In the genomic region with DNA sequence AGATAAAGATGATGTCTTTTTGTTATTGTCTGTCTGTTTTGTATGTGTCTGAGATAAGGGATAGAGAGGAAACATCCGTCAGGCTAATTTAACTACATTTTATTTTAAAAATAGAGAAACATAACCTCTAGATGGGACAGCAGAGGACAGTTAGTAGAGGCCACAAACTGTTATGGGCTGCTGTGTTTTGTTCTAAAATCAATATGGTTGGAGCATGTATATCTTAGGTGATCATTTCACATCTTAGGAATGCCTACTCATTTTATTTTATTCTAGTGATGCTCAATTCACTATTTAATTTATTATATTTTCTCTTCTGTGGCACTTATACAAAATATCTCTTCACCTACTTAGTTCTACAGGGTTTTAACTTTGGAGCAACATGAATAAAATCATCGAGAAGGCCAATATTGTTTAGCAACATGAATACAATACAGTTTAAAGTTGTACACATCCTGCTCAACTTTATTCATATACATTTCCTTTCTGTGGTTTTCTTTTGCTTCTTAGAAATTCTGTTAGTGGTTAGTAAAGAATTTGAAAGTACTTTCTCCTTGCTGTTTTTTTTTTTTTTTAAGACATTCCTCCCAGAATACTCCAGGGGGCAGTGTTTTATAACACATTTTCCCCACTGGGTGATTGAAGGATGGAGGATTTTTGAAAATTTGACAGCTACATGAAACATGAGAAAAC, we compare ENCODE assay signal across 9 cellular contexts.
DNase-seq lines count a peak whose midpoint lies in the region; ATAC-seq, FAIRE-seq and TF ChIP-seq lines count a peak whose summit lies in the region.
"Had no signal": no experiment of that assay in that cellular context is flagged by ENCODE, and none has a peak within 500 bp of the region (broad histone marks: within the 10 kb centered on the region; RNA-seq: fewer than 3 reads in every experiment).

No MANE protein-coding gene starts in this region.

- peaks cover 5 to 17% (median 9%) of the 10 kb centered on the region in 4 donors for H3K4me1 Mint-ChIP-seq in CD4-positive, CD25-positive, alpha-beta regulatory T cell

- H3K27me3 ChIP-seq in CD4-positive, CD25-positive, alpha-beta regulatory T cell (ENCODE audit: control insufficient read depth, insufficient read depth, low read length), result no peaks in the 10 kb centered on the region
- H3K27me3 ChIP-seq in transverse colon, result no peaks in the 10 kb centered on the region

- intact Hi-C loops in transverse colon (cut with DNase I; ENCODE audit: low total_unique reads), result no loop called here

- WGBS in transverse colon (ENCODE audit: low coverage in 1 of 2), 2 donors, result 71 to 86% methylated on average over 2 of the region's 2 CpGs

- H3K9me3 Mint-ChIP-seq in CD4-positive, CD25-positive, alpha-beta regulatory T cell, result peaks cover 0 to 2% (median 0%) of the 10 kb centered on the region in 7 donors
- H3K9me3 Mint-ChIP-seq: activated B cell treated with CpG ODN at 0.5 μM for 24 hours had no signal

- H3K36me3 ChIP-seq in CD4-positive, CD25-positive, alpha-beta regulatory T cell (ENCODE audit: control insufficient read depth, insufficient read depth, low read length), result no peaks in the 10 kb centered on the region
- no peaks in the 10 kb centered on the region for H3K36me3 ChIP-seq in transverse colon

- H3K27ac Mint-ChIP-seq in CD4-positive, CD25-positive, alpha-beta regulatory T cell, result peak overlapping the region; percentile 6 to 79 (median 20)
- H3K27ac Mint-ChIP-seq: activated B cell treated with CpG ODN at 0.5 μM for 24 hours had no signal

- H3K9me3 ChIP-seq in CD4-positive, CD25-positive, alpha-beta regulatory T cell (ENCODE audit: control insufficient read depth in 2 of 2, low read length in 2 of 2), result no peaks in the 10 kb centered on the region
- no peaks in the 10 kb centered on the region for H3K9me3 ChIP-seq in transverse colon

- TF ChIP-seq CTCF in VCaP (conservative IDR thresholded peaks at IDR 0.05) (peak; percentile 77), transverse colon (IDR thresholded peaks at IDR 0.05) (peak; percentile 27 to 53 (median 44))

- H3K36me3 Mint-ChIP-seq in CD4-positive, CD25-positive, alpha-beta regulatory T cell, result no peaks in the 10 kb centered on the region

- H3K4me1 ChIP-seq in CD4-positive, CD25-positive, alpha-beta regulatory T cell (ENCODE audit: control insufficient read depth, insufficient read depth, low read length, poor library complexity, severe bottlenecking), result peaks cover 6% of the 10 kb centered on the region
- H3K4me1 ChIP-seq in transverse colon, result peaks cover 0 to 3% (median 0%) of the 10 kb centered on the region in 4 donors

- peak overlapping the region; percentile 4 for H3K4me3 ChIP-seq in CD4-positive, CD25-positive, alpha-beta regulatory T cell (ENCODE audit: low read depth, low read length)
- no peak overlapping the region for H3K4me3 ChIP-seq in transverse colon

- DNase-seq in CD4-positive, CD25-positive, alpha-beta regulatory T cell, result peak in 2 of 3 donors; percentile 55 to 73
- DNase-seq in GM18507 (ENCODE audit: extremely low spot score, insufficient read length, low read depth), result no peak
- DNase-seq in HS-5 (ENCODE audit: low read depth), result peak; percentile 30
- peak; percentile 29 for DNase-seq in hepatic stellate cell (ENCODE audit: low spot score)
- DNase-seq in transverse colon, result no peak
- no peak for DNase-seq in LoVo (ENCODE audit: low spot score)
- DNase-seq: activated B cell treated with CpG ODN at 0.5 μM for 24 hours had no signal

- H3K27ac ChIP-seq in CD4-positive, CD25-positive, alpha-beta regulatory T cell (ENCODE audit: insufficient read depth, low read length, poor library complexity, severe bottlenecking), result no peak overlapping the region
- H3K27ac ChIP-seq in VCaP (no peak overlapping the region), transverse colon (no peak overlapping the region)

- no peaks in the 10 kb centered on the region for H3K27me3 Mint-ChIP-seq in CD4-positive, CD25-positive, alpha-beta regulatory T cell
- H3K27me3 Mint-ChIP-seq: activated B cell treated with CpG ODN at 0.5 μM for 24 hours had no signal

- no peak for TF ChIP-seq POLR2A in transverse colon (IDR thresholded peaks at IDR 0.05)

- peak; percentile 58 to 71 for ATAC-seq in CD4-positive, CD25-positive, alpha-beta regulatory T cell (ENCODE audit: low read depth in 2 of 2)
- ATAC-seq in HG03045 (IDR thresholded peaks at IDR 0.05; ENCODE audit: unreplicated experiment), result no peak

- FAIRE-seq in GM18507 (lab: Jason Lieb, UNC), result peak; percentile 33

- H3K4me3 Mint-ChIP-seq in CD4-positive, CD25-positive, alpha-beta regulatory T cell, result peak overlapping the region in 2 of 4 donors; percentile 58 to 63
- H3K4me3 Mint-ChIP-seq: activated B cell treated with CpG ODN at 0.5 μM for 24 hours had no signal

- no peak for TF ChIP-seq EP300 in transverse colon (IDR thresholded peaks at IDR 0.05; ENCODE audit: low read depth)

- in situ Hi-C loops in transverse colon (cut with MboI; ENCODE audit: low pct_ligation_motif_present in 1 of 4, low pct_unique_long_range_greater_than_20kb in 1 of 4, low sequenced_read_pairs in 3 of 4), result no loop called here

Comparison
In these comparisons a context has a peak if more than half of its experiments do, and no peak if none do; other contexts are left out.
1. DNase-seq: peak in CD4-positive, CD25-positive, alpha-beta regulatory T cell (2 of 3), HS-5 (single experiment) and hepatic stellate cell (single experiment); none in GM18507 (single experiment), transverse colon (single experiment) and LoVo (single experiment).